ENCODE assay signal across 24 cellular contexts in genomic region chr2:85462337-85462736, GRCh38. TPM values are rescaled to one million over a fixed set of nuclear protein-coding genes. Genes with fewer than 3 reads are reported as not detected.
"Had no signal": no experiment of that assay in that cellular context is flagged by ENCODE, and none has a peak within 500 bp of the region (broad histone marks: within the 10 kb centered on the region; RNA-seq: fewer than 3 reads in every experiment).

No MANE protein-coding gene starts in this region.

- H3K9ac ChIP-seq: KMS-11, SK-N-SH had no signal

- H3K27ac ChIP-seq: KMS-11 had no signal

- FAIRE-seq: HepG2, RCC 7860 had no signal

- DNase-seq: IMR-90, Kasumi-1, MM.1S, NCI-H1092, NCI-H1105 treated with DMSO at 0.1 percent for 48 hours, NCI-H1417 treated with DMSO at 0.1 percent for 48 hours, NCI-H146, NCI-H1694 treated with DMSO at 0.1 percent for 48 hours, NCI-H1930, NCI-H2081, NCI-H2107, NCI-H226, NCI-H446, NCI-H510A, NCI-H524 treated with DMSO at 0.1 percent for 48 hours, NCI-H69, NCI-H774, RPMI8226, SHP77, SK-N-SH had no signal

- ATAC-seq: HepG2 had no signal

- H3K9me3 ChIP-seq: SK-N-SH had no signal

- H3K4me2 ChIP-seq: KMS-11, SK-N-SH had no signal

RNA-seq across cellular contexts. Expression of gene SH2D6, which starts 43.8 kb away (rescaled TPM):
- total RNA-seq: M059J had no signal
